In the genomic region with DNA sequence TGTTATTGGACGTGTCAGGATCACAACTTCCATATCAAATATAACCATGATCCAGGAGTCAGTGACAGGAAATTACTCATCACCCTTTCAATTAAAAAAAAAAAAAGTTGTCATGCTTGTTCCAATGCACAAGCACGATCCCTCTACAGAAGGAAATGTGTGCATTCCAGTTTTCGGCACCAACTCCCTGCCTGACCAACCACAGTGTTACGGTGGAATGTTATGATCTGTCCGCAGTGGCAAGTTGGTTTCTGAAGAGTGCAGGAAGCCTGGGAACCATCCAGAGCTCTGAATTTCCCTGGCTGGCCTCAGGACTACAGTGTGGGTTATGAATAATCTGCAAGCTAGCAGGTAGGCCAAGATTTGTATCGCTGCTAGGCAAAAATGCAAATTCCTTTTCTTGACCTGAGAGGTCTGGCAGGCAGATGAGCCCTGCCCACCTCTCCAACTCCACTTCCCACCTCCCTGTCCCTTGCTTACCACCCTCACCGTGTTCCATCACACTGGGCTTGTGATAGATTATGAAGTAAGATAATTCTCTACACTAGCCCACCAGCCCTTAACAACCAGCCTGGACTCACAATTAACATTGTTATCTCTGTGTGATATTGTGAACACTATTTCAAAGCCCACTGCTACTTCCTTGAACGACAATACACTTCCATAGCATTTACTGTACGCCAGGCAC, we compare ENCODE assay signal across 15 cellular contexts. TPM values are rescaled to one million over a fixed set of nuclear protein-coding genes. Genes with fewer than 3 reads are reported as not detected.
DNase-seq lines count a peak whose midpoint lies in the region; ATAC-seq, FAIRE-seq and TF ChIP-seq lines count a peak whose summit lies in the region.
"Had no signal": no experiment of that assay in that cellular context is flagged by ENCODE, and none has a peak within 500 bp of the region (broad histone marks: within the 10 kb centered on the region; RNA-seq: fewer than 3 reads in every experiment).

No MANE protein-coding gene starts in this region.

- no peaks in the 10 kb centered on the region for H3K27me3 ChIP-seq in bronchial epithelial cell (ENCODE audit: control insufficient read depth, insufficient read depth, low read length)

- ATAC-seq in HG02610 (IDR thresholded peaks at IDR 0.05; ENCODE audit: unreplicated experiment) = no peak
- ATAC-seq: naive thymus-derived CD4-positive, alpha-beta T cell; stimulated activated memory B cell treated with anti-CD40 and anti-IgM and Interleukin-4, amounts not matched to agents 10 μg/mL and 1 μg/mL and 100 μg/mL, for 72 hours had no signal

- H3K4me3 ChIP-seq in AG04449 (ENCODE audit: low read depth, low read length) = no peak overlapping the region
- no peak overlapping the region for H3K4me3 ChIP-seq in bronchial epithelial cell (ENCODE audit: low read depth, low read length)

- no peaks in the 10 kb centered on the region for H3K36me3 ChIP-seq in bronchial epithelial cell (ENCODE audit: control insufficient read depth, insufficient read depth, low read length)

- TF ChIP-seq CTCF in AG04449 (IDR thresholded peaks at IDR 0.05; ENCODE audit: insufficient read depth, low read length, missing control alignments) = no peak
- TF ChIP-seq CTCF in bronchial epithelial cell (IDR thresholded peaks at IDR 0.05; ENCODE audit: insufficient read depth, low read length, severe bottlenecking) = no peak

- peak; percentile 60 for DNase-seq in AG04449 (ENCODE audit: low read depth, low spot score)
- DNase-seq in HS-27A (ENCODE audit: low read depth) = peak; percentile 68
- DNase-seq in bronchial epithelial cell (ENCODE audit: low read depth) = peak; percentile 95
- DNase-seq in islet precursor cell = peak; percentile 63
- DNase-seq in stimulated activated CD4-positive, alpha-beta T cell treated with anti-CD3 and anti-CD28 coated beads, Interleukin-12 subunit alpha, Interleukin-12 subunit beta, amount 100 ng/mL, for 4 hours = no peak
- DNase-seq in stimulated activated naive CD4-positive, alpha-beta T cell (lab: John Stamatoyannopoulos, UW) = no peak
- DNase-seq in T-helper 1 cell = no peak
- DNase-seq: activated CD4-positive, alpha-beta T cell treated with anti-CD3 and anti-CD28 coated beads for 4 hours; activated naive CD4-positive, alpha-beta T cell treated with anti-CD3 and anti-CD28 coated beads, Interleukin-2, amount 10 ng/mL, durations not matched to agents 7 days and 5 days; effector CD4-positive, alpha-beta T cell; Karpas-422; naive thymus-derived CD4-positive, alpha-beta T cell; SIG-M5 had no signal

- POLR2A ChIA-PET in AG04449 (lab: Yijun Ruan, JAX) = no interaction called here

- FAIRE-seq in bronchial epithelial cell (lab: Jason Lieb, UNC) = no peak

- CTCF ChIA-PET in AG04449 (lab: Yijun Ruan, JAX) = no interaction called here

RNA-seq across cellular contexts. Expression of gene FRMPD2, which starts 20.4 kb away (rescaled TPM):
- total RNA-seq in bronchial epithelial cell = under 0.01 and 0.13 TPM in 2 replicates

RNA-seq across cellular contexts. Expression of gene MAPK8, which starts 52.4 kb away (rescaled TPM):
- total RNA-seq in bronchial epithelial cell = 30.6 and 43.2 TPM in 2 replicates

Comparison
In these comparisons a context has a peak if more than half of its experiments do, and no peak if none do; other contexts are left out.
1. DNase-seq: peak in AG04449 (single experiment), HS-27A (single experiment), bronchial epithelial cell (single experiment) and islet precursor cell (single experiment); none in stimulated activated CD4-positive, alpha-beta T cell treated with anti-CD3 and anti-CD28 coated beads, Interleukin-12 subunit alpha, Interleukin-12 subunit beta, amount 100 ng/mL, for 4 hours (single experiment), stimulated activated naive CD4-positive, alpha-beta T cell (0 of 6) and T-helper 1 cell (0 of 5).